8 cellular contexts compared by ENCODE assay signal in the genomic region with DNA sequence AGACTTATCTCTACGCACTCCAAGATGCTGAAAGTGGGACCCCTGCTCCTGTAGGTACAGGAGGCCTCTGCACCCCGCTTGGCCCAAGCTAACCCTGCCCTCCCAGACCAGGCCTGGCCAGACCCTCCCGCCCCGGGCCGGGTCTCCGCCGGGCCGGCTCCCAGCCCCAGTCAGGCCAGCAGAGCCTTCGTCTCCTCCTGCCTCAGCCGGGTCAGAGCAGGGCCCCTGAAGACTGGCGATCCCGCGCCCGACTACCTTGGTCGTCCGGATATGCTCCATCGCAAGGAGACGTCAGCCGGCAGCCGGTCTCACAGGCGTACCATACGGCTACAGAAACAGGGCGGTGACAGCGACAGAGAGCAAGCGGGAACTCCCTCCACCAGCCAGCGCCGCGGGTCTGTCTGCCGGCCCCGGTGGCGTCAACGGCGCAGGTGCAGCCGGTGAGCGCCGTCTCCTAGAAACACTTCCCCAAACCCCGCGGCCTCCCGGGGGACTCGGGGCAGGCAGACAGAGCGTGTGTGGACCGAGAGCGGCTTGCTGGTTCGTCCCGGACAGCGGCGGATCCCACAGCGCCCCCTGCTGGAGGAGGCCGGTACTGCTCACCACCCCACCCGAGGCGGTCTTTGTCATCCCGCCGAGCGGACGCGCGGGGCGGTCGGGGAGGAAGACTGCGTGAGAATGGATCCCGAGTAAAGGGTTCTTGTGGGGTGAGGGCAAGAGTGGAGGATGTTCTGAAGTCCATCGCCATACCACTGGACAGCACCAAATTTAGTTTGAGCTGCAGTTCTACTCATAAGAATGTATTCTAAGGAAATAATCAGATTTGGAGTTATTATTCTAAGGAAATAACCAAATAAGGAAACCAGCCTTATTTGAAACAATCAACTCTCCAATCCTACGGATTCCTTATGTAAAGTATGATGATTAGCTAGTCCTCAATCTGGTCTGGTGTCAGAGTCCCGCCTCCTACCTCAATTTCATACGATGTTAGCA. TPM values are rescaled to one million over a fixed set of nuclear protein-coding genes. Genes with fewer than 3 reads are reported as not detected.
DNase-seq lines count a peak whose midpoint lies in the region; ATAC-seq and TF ChIP-seq lines count a peak whose summit lies in the region.

A gene (minus strand): TSS at position 520 of the 993 bp plus-strand sequence. CDS start 241 bp downstream, at position 279.

- WGBS in mammary epithelial cell (ENCODE audit: low coverage, missing lambda C conversion rate): 1% methylated on average over 31 of the region's 65 CpGs

- BruUV-seq in mammary epithelial cell (replicated peaks; lab: Mats Ljungman, UMichigan): TSS peak; percentile 62

- no peaks in the 10 kb centered on the region for H4K20me1 ChIP-seq in mammary epithelial cell (ENCODE audit: insufficient read depth, low read length)

- peaks cover 23% of the 10 kb centered on the region for H3K36me3 ChIP-seq in WERI-Rb-1
- H3K36me3 ChIP-seq in mammary epithelial cell (ENCODE audit: insufficient read depth, low read length): no peaks in the 10 kb centered on the region

- peaks cover 3% of the 10 kb centered on the region for H3K4me1 ChIP-seq in mammary epithelial cell (ENCODE audit: insufficient read depth, low read length)

- DNase-seq in AG04449 (ENCODE audit: low read depth, low spot score) (no peak), NCI-H2196 treated with DMSO at 0.1 percent for 48 hours (lab: John Stamatoyannopoulos, UW; ENCODE audit: unreplicated experiment) (peak; percentile 21), WERI-Rb-1 (peak; percentile 99), mammary epithelial cell (peak; percentile 87), iPS-NIHi11 (ENCODE audit: low spot score) (peak; percentile 94), smooth muscle cell of the brain vasculature (ENCODE audit: low read depth, low spot score) (peak; percentile 62)

- H3K4me2 ChIP-seq in mammary epithelial cell (ENCODE audit: insufficient read depth, low read depth, low read length): peak within 1 kb of the TSS; percentile 95

- CTCF ChIA-PET in AG04449 (lab: Yijun Ruan, JAX): interaction anchor here (0.7 to 4.8 kb wide), 32 partner anchors 8 to 89 kb away, joined by 3 to 75 read pairs (median 6); a partner anchor contains a TSS
- CTCF ChIA-PET in mammary epithelial cell (lab: Charles Lee; ENCODE audit: low non-redundant PET): no interaction called here

- ATAC-seq in GM18867 (IDR thresholded peaks at IDR 0.05; ENCODE audit: unreplicated experiment) (peak; percentile 97), HG03103 (IDR thresholded peaks at IDR 0.05; ENCODE audit: low read depth, unreplicated experiment) (peak; percentile 93)

- intact Hi-C loops in mammary epithelial cell (cut with micrococcal nuclease): loop anchor here (1.0 to 2.0 kb wide), 2 partner anchors 14 to 20 kb away; a partner anchor contains a TSS

- peak within 1 kb of the TSS; percentile 96 for H3K9ac ChIP-seq in mammary epithelial cell (ENCODE audit: insufficient read depth, low read length)

- H3K9me3 ChIP-seq in WERI-Rb-1 (ENCODE audit: severe bottlenecking) (no peaks in the 10 kb centered on the region), mammary epithelial cell (replicated peaks; ENCODE audit: insufficient read depth, low read length) (no peaks in the 10 kb centered on the region)

- peaks cover 44% of the 10 kb centered on the region for H3K79me2 ChIP-seq in mammary epithelial cell (ENCODE audit: insufficient read depth, low read length)

- dilution Hi-C loops in mammary epithelial cell (cut with HindIII; ENCODE audit: low sequenced_read_pairs): no loop called here

- TF ChIP-seq CTCF in AG04449 (IDR thresholded peaks at IDR 0.05; ENCODE audit: insufficient read depth, low read length, missing control alignments) (peak; percentile 99), WERI-Rb-1 (IDR thresholded peaks at IDR 0.05; ENCODE audit: low read depth, low read length) (peak; percentile 99), mammary epithelial cell (conservative IDR thresholded peaks at IDR 0.05 in 1 of 2, IDR thresholded peaks at IDR 0.05 in 1 of 2; ENCODE audit: extremely low read depth in 1 of 2, insufficient read depth in 1 of 2, low read depth in 1 of 2, low read length in 2 of 2) (peak; percentile 85 to 99)

- in situ Hi-C loops in mammary epithelial cell (cut with MboI; ENCODE audit: low sequenced_read_pairs in 2 of 2): no loop called here

- H2AFZ ChIP-seq in mammary epithelial cell (ENCODE audit: low read depth, low read length): peak within 1 kb of the TSS; percentile 80

- H3K27me3 ChIP-seq in WERI-Rb-1 (ENCODE audit: insufficient read depth, low read depth, severe bottlenecking) (no peaks in the 10 kb centered on the region), mammary epithelial cell (ENCODE audit: insufficient read depth, low read length) (no peaks in the 10 kb centered on the region)

- POLR2A ChIA-PET in AG04449 (lab: Yijun Ruan, JAX): interaction anchor here (2.1 kb wide), 1 partner anchor 15 kb away, joined by 9 read pairs; a partner anchor contains a TSS

- H3K27ac ChIP-seq in WERI-Rb-1 (peak within 1 kb of the TSS; percentile 90), mammary epithelial cell (ENCODE audit: insufficient read depth, low read depth, low read length) (peak within 1 kb of the TSS; percentile 88)

- peak within 1 kb of the TSS; percentile 93 for H3K4me3 ChIP-seq in AG04449 (ENCODE audit: low read depth, low read length)
- H3K4me3 ChIP-seq in WERI-Rb-1 (ENCODE audit: low read depth, low read length): peak within 1 kb of the TSS; percentile 92
- peak within 1 kb of the TSS; percentile 71 to 98 (median 91) for H3K4me3 ChIP-seq in mammary epithelial cell (replicated peaks in 1 of 3; ENCODE audit: insufficient read depth in 1 of 3, low read depth in 2 of 3, low read length in 3 of 3)

RNA-seq across cellular contexts. Expression of the gene that starts here (rescaled TPM):
- 10 to 100 TPM; 19.1 to 27.8 TPM for total RNA-seq in mammary epithelial cell
- 9.2 TPM for polyA plus RNA-seq in mammary epithelial cell
- 11.3 TPM for polyA minus RNA-seq in mammary epithelial cell
